ENCODE assay signal across 12 cellular contexts in genomic region chr20:41408986-41409385, GRCh38. TPM values are rescaled to one million over a fixed set of nuclear protein-coding genes. Genes with fewer than 3 reads are reported as not detected.
DNase-seq lines count a peak whose midpoint lies in the region; ATAC-seq and TF ChIP-seq lines count a peak whose summit lies in the region.
"Had no signal": no experiment of that assay in that cellular context is flagged by ENCODE, and none has a peak within 500 bp of the region (broad histone marks: within the 10 kb centered on the region; RNA-seq: fewer than 3 reads in every experiment).

No MANE protein-coding gene starts in this region.

- BruUV-seq in A673 (replicated peaks; lab: Mats Ljungman, UMichigan) = no TSS peak

- no peak overlapping the region for H4K8ac ChIP-seq in mesendoderm (ENCODE audit: low read depth, low read length)

- no peak overlapping the region for H2AK5ac ChIP-seq in mesendoderm (ENCODE audit: low read length)

- H3K79me2 ChIP-seq in mesendoderm (ENCODE audit: control insufficient read depth, insufficient read depth, low read length) = no peaks in the 10 kb centered on the region

- H2BK120ac ChIP-seq in mesendoderm (ENCODE audit: low read depth, low read length) = no peak overlapping the region

- H3K27me3 ChIP-seq in A673 (replicated peaks; ENCODE audit: insufficient read depth, low read depth, low read length, poor library complexity) = no peaks in the 10 kb centered on the region
- no peaks in the 10 kb centered on the region for H3K27me3 ChIP-seq in mesendoderm (ENCODE audit: insufficient read depth, low read length, poor library complexity)

- CTCF ChIA-PET in A673 (lab: Charles Lee) = no interaction called here

- H3K56ac ChIP-seq in mesendoderm (ENCODE audit: low read length) = no peak overlapping the region

- H3K36me3 ChIP-seq in A673 (ENCODE audit: insufficient read depth, low read length, poor library complexity, severe bottlenecking) (peaks cover 63% of the 10 kb centered on the region), mesendoderm (ENCODE audit: control insufficient read depth, insufficient read depth, low read length) (peaks cover 21% of the 10 kb centered on the region)

- no CpG with 5 or more reads among the region's 9 CpGs for WGBS in mesendoderm (ENCODE audit: extremely low coverage, insufficient coverage, low lambda C conversion rate)

- DNase-seq in A673 (ENCODE audit: low spot score) = peak; percentile 22
- DNase-seq in DMS79 (lab: John Stamatoyannopoulos, UW) = peak; percentile 64
- DNase-seq in NCI-H69 (lab: John Stamatoyannopoulos, UW) = peak; percentile 93
- DNase-seq in foreskin melanocyte = peak; percentile 76
- DNase-seq in NCI-H345 treated with DMSO at 0.1 percent for 48 hours (lab: John Stamatoyannopoulos, UW; ENCODE audit: unreplicated experiment) = no peak
- DNase-seq in mesendoderm = no peak
- no peak for DNase-seq in NCI-H1436 (lab: John Stamatoyannopoulos, UW)
- DNase-seq: activated B cell treated with CpG ODN at 0.5 μM for 24 hours; effector memory CD4-positive, alpha-beta T cell; stimulated activated CD4-positive, alpha-beta T cell treated with anti-CD3 and anti-CD28 coated beads, Interleukin-4, amount 100 ng/mL, for 24 hours had no signal

- POLR2A ChIA-PET in A673 (lab: Charles Lee; ENCODE audit: low non-redundant PET) = no interaction called here

- no peak overlapping the region for H3K18ac ChIP-seq in mesendoderm (ENCODE audit: low read length)

- H4K5ac ChIP-seq in mesendoderm (ENCODE audit: low read length) = no peak overlapping the region

- no peak overlapping the region for H2BK5ac ChIP-seq in mesendoderm (ENCODE audit: low read length)

- no peak overlapping the region for H3K9ac ChIP-seq in mesendoderm (ENCODE audit: low read length)

- H3K4me1 ChIP-seq in A673 (ENCODE audit: insufficient read depth, low read length, poor library complexity, severe bottlenecking) (no peaks in the 10 kb centered on the region), mesendoderm (ENCODE audit: control insufficient read depth, low read depth, low read length) (no peaks in the 10 kb centered on the region)

- no peak overlapping the region for H3K4ac ChIP-seq in mesendoderm (ENCODE audit: low read depth, low read length)

- no peaks in the 10 kb centered on the region for H3K79me1 ChIP-seq in mesendoderm (ENCODE audit: low read length)

- no peak for ATAC-seq in HG03025 (IDR thresholded peaks at IDR 0.05; ENCODE audit: low FRiP score, unreplicated experiment)

- TF ChIP-seq CTCF in A673 (conservative IDR thresholded peaks at IDR 0.05; ENCODE audit: low read depth, low read length) = no peak

- H3K9me3 ChIP-seq in A673 (ENCODE audit: low read depth, low read length, poor library complexity, severe bottlenecking) = no peaks in the 10 kb centered on the region
- H3K9me3 ChIP-seq: thoracic aorta had no signal

- no peak overlapping the region for H3K27ac ChIP-seq in A673 (ENCODE audit: low read depth, low read length, poor library complexity, severe bottlenecking)
- no peak overlapping the region for H3K27ac ChIP-seq in mesendoderm (ENCODE audit: low read depth, low read length)
- H3K27ac ChIP-seq: thoracic aorta had no signal

- H3K23ac ChIP-seq in mesendoderm (ENCODE audit: low read length) = no peak overlapping the region

- no peak overlapping the region for H3K4me3 ChIP-seq in A673 (ENCODE audit: low read depth, low read length, poor library complexity, severe bottlenecking)
- no peak overlapping the region for H3K4me3 ChIP-seq in mesendoderm (ENCODE audit: low read length)
- H3K4me3 ChIP-seq: thoracic aorta had no signal

- no peak overlapping the region for H3K4me2 ChIP-seq in mesendoderm (ENCODE audit: low read length)

- H2BK15ac ChIP-seq in mesendoderm (replicated peaks; ENCODE audit: low read depth) = no peak overlapping the region

- intact Hi-C loops in A673 (cut with micrococcal nuclease; ENCODE audit: unreplicated experiment) = no loop called here

RNA-seq across cellular contexts. Expression of gene EMILIN3, which starts 42.4 kb away (rescaled TPM):
- total RNA-seq in A673 (2021) = 1.7 and 3.1 TPM in 2 replicates
- polyA plus RNA-seq in mesendoderm (2013, experiment 1 of 2) = 0.62 TPM
- polyA plus RNA-seq in mesendoderm (2013, experiment 2 of 2) = 0.64 TPM
- total RNA-seq: activated B cell treated with CpG ODN at 0.5 μM for 24 hours had no signal

Comparison
In these comparisons a context has a peak if more than half of its experiments do, and no peak if none do; other contexts are left out.
1. DNase-seq: peak in A673 (single experiment), DMS79 (single experiment), NCI-H69 (single experiment) and foreskin melanocyte (single experiment); none in NCI-H345 treated with DMSO at 0.1 percent for 48 hours (single experiment), mesendoderm (single experiment) and NCI-H1436 (single experiment).